1 cellular context compared by ENCODE assay signal in genomic region chr19:6100284-6100915, GRCh38.
TF ChIP-seq lines count a peak whose summit lies in the region.

No MANE protein-coding gene starts in this region.

TF ChIP-seq in K562, 482 proteins besides CTCF, POLR2A, EP300 and RAD21 (continued from another document and continues in another):
- TF ChIP-seq CREB5 (CRISPR knock-in tag; IDR thresholded peaks at IDR 0.05) (no peak), TCFL5 (CRISPR knock-in tag; conservative IDR thresholded peaks at IDR 0.05) (no peak), TEAD4 (IDR thresholded peaks at IDR 0.05; ENCODE audit: low read length) (peak; percentile 15; the same call in 1 of the 2 replicates), TEAD4 (CRISPR knock-in tag; IDR thresholded peaks at IDR 0.05; ENCODE audit: borderline replicate concordance) (0 out of 2 replicates have a peak, but pooled peaks have one; percentile 13), MIER1 (IDR thresholded peaks at IDR 0.05; ENCODE audit: low read depth) (no peak), ZNF780A (CRISPR knock-in tag; IDR thresholded peaks at IDR 0.05) (no peak), RBFOX2 (IDR thresholded peaks at IDR 0.05; ENCODE audit: low read depth, low read length) (0 out of 2 replicates have a peak, but pooled peaks have one; percentile 38), NR2F6 (CRISPR knock-in tag; IDR thresholded peaks at IDR 0.05) (no peak), SIN3A (IDR thresholded peaks at IDR 0.05; ENCODE audit: borderline replicate concordance in 2 of 2, control insufficient read depth in 1 of 2, low read depth in 2 of 2, low read length in 2 of 2) (no peak), SPI1 (IDR thresholded peaks at IDR 0.05; ENCODE audit: borderline replicate concordance, low read depth, low read length) (peak; percentile 77), RBM22 (IDR thresholded peaks at IDR 0.05; ENCODE audit: low read depth, low read length, poor library complexity, severe bottlenecking) (no peak), ETV5 (CRISPR knock-in tag; IDR thresholded peaks at IDR 0.05; ENCODE audit: low read depth) (peak; percentile 93), RBM15 (IDR thresholded peaks at IDR 0.05; ENCODE audit: insufficient read depth, low read length) (no peak), ARID3A (IDR thresholded peaks at IDR 0.05; ENCODE audit: borderline replicate concordance, low read depth, low read length) (peak; percentile 64; the same call in 1 of the 2 replicates), CEBPB (tag; IDR thresholded peaks at IDR 0.05) (no peak), ZNF511 (CRISPR knock-in tag; IDR thresholded peaks at IDR 0.05) (no peak), ZNF699 (CRISPR knock-in tag; IDR thresholded peaks at IDR 0.05; ENCODE audit: insufficient replicate concordance) (no peak), ZNF609 (CRISPR knock-in tag; IDR thresholded peaks at IDR 0.05; ENCODE audit: borderline replicate concordance) (no peak), SMAD2 (IDR thresholded peaks at IDR 0.05; ENCODE audit: low read depth, low read length) (no peak), GATAD2B (IDR thresholded peaks at IDR 0.05; ENCODE audit: borderline replicate concordance) (0 out of 2 replicates have a peak, but pooled peaks have one; percentile 27), MGA (IDR thresholded peaks at IDR 0.05) (peak; percentile 45), ZNF134 (CRISPR knock-in tag; conservative IDR thresholded peaks at IDR 0.05) (peak; percentile 56; the same call in 1 of the 2 replicates), KAT2B (IDR thresholded peaks at IDR 0.05; ENCODE audit: low read depth, low read length) (no peak), HDAC8 (tag; IDR thresholded peaks at IDR 0.05) (peak; percentile 61; the same call in 1 of the 2 replicates), MEF2D (tag; conservative IDR thresholded peaks at IDR 0.05; ENCODE audit: low read depth) (peak; percentile 72)
